8 cellular contexts compared by ENCODE assay signal in genomic region chr3:62622553-62623174, GRCh38.
DNase-seq lines count a peak whose midpoint lies in the region; ATAC-seq and TF ChIP-seq lines count a peak whose summit lies in the region.

No MANE protein-coding gene starts in this region.

- no peak overlapping the region for H3K4me3 ChIP-seq in GM23248
- H3K4me3 ChIP-seq in mammary epithelial cell (replicated peaks in 1 of 3; ENCODE audit: insufficient read depth in 1 of 3, low read depth in 2 of 3, low read length in 3 of 3) = no peak overlapping the region

- H3K9me2 ChIP-seq in GM23248 (ENCODE audit: insufficient read depth) = no peaks in the 10 kb centered on the region

- CTCF ChIA-PET in mammary epithelial cell (lab: Charles Lee; ENCODE audit: low non-redundant PET) = no interaction called here

- H3K4me2 ChIP-seq in GM23248 (ENCODE audit: unreplicated experiment) = no peak overlapping the region
- no peak overlapping the region for H3K4me2 ChIP-seq in mammary epithelial cell (ENCODE audit: insufficient read depth, low read depth, low read length)

- H3K9me3 ChIP-seq in GM23248 (ENCODE audit: low read depth) = no peaks in the 10 kb centered on the region
- H3K9me3 ChIP-seq in mammary epithelial cell (replicated peaks; ENCODE audit: insufficient read depth, low read length) = no peaks in the 10 kb centered on the region

- DNase-seq in DMS153 treated with DMSO at 0.1 percent for 48 hours (lab: John Stamatoyannopoulos, UW; ENCODE audit: unreplicated experiment) (peak; percentile 23), GM23248 (peak; percentile 68), NCI-H345 treated with DMSO at 0.1 percent for 48 hours (lab: John Stamatoyannopoulos, UW; ENCODE audit: unreplicated experiment) (peak; percentile 36), mammary epithelial cell (peak; percentile 40), left colon (no peak), omental fat pad (ENCODE audit: low spot score) (no peak)

- WGBS in GM23248 (ENCODE audit: low coverage in 1 of 2, low lambda C conversion rate in 2 of 2, missing lambda C conversion rate in 2 of 2), 2 experiments = 51 to 52% methylated on average over 5 of the region's 5 CpGs
- WGBS in mammary epithelial cell (ENCODE audit: low coverage, missing lambda C conversion rate) = 30% methylated on average over 5 of the region's 5 CpGs

- intact Hi-C loops in mammary epithelial cell (cut with micrococcal nuclease) (loop anchor here (1.0 to 2.0 kb wide), 5 partner anchors 42 to 712 kb away; no protein-coding TSS in a partner anchor), left colon (cut with DNase I, micrococcal nuclease) (no loop called here)

- ATAC-seq in left colon (peak; percentile 62), HG02588 (IDR thresholded peaks at IDR 0.05; ENCODE audit: unreplicated experiment) (no peak), HG03095 (IDR thresholded peaks at IDR 0.05; ENCODE audit: unreplicated experiment) (no peak), omental fat pad (ENCODE audit: low FRiP score) (no peak)

- TF ChIP-seq CTCF in mammary epithelial cell (conservative IDR thresholded peaks at IDR 0.05 in 1 of 2, IDR thresholded peaks at IDR 0.05 in 1 of 2; ENCODE audit: extremely low read depth in 1 of 2, insufficient read depth in 1 of 2, low read depth in 1 of 2, low read length in 2 of 2) (peak; percentile 52 to 74), omental fat pad (IDR thresholded peaks at IDR 0.05) (no peak)

- dilution Hi-C loops in mammary epithelial cell (cut with HindIII; ENCODE audit: low sequenced_read_pairs) = no loop called here

- H3K27me3 ChIP-seq in GM23248 (replicated peaks; ENCODE audit: insufficient read depth) (no peaks in the 10 kb centered on the region), mammary epithelial cell (ENCODE audit: insufficient read depth, low read length) (no peaks in the 10 kb centered on the region)

- no TSS peak for BruUV-seq in mammary epithelial cell (replicated peaks; lab: Mats Ljungman, UMichigan)

- in situ Hi-C loops in GM23248 (cut with MboI) (loop anchor here (25.0 kb wide), 1 partner anchor 1190 kb away; the partner anchor contains the start of gene C3orf49), mammary epithelial cell (cut with MboI; ENCODE audit: low sequenced_read_pairs in 2 of 2) (loop anchor here in 1 of 2 donors (25.0 kb wide), 1 partner anchor 1190 kb away; the partner anchor contains the start of gene C3orf49)

- H3K4me1 ChIP-seq in GM23248 (ENCODE audit: insufficient read depth) (no peaks in the 10 kb centered on the region), mammary epithelial cell (ENCODE audit: insufficient read depth, low read length) (no peaks in the 10 kb centered on the region)

- H3F3A ChIP-seq in GM23248 (ENCODE audit: insufficient read depth) = no peaks in the 10 kb centered on the region

- no peak overlapping the region for H3K9ac ChIP-seq in GM23248
- H3K9ac ChIP-seq in mammary epithelial cell (ENCODE audit: insufficient read depth, low read length) = no peak overlapping the region

- H3K79me2 ChIP-seq in GM23248 (ENCODE audit: insufficient read depth) (no peaks in the 10 kb centered on the region), mammary epithelial cell (ENCODE audit: insufficient read depth, low read length) (no peaks in the 10 kb centered on the region)

- H2AFZ ChIP-seq in GM23248 (no peak overlapping the region), mammary epithelial cell (ENCODE audit: low read depth, low read length) (no peak overlapping the region)

- no peaks in the 10 kb centered on the region for H4K20me1 ChIP-seq in GM23248 (ENCODE audit: insufficient read depth)
- no peaks in the 10 kb centered on the region for H4K20me1 ChIP-seq in mammary epithelial cell (ENCODE audit: insufficient read depth, low read length)

- H3K27ac ChIP-seq in GM23248 (no peak overlapping the region), mammary epithelial cell (ENCODE audit: insufficient read depth, low read depth, low read length) (no peak overlapping the region)

- H3K36me3 ChIP-seq in GM23248 (ENCODE audit: low read depth) (no peaks in the 10 kb centered on the region), mammary epithelial cell (ENCODE audit: insufficient read depth, low read length) (no peaks in the 10 kb centered on the region)

Comparison
In these comparisons a context has a peak if more than half of its experiments do, and no peak if none do; other contexts are left out.
1. DNase-seq: peak in DMS153 treated with DMSO at 0.1 percent for 48 hours (single experiment), GM23248 (single experiment), NCI-H345 treated with DMSO at 0.1 percent for 48 hours (single experiment) and mammary epithelial cell (single experiment); none in left colon (0 of 2) and omental fat pad (single experiment).
2. CTCF ChIP-seq: peak in mammary epithelial cell (2 of 2); none in omental fat pad (0 of 3).